24 cellular contexts compared by ENCODE assay signal in the genomic region with DNA sequence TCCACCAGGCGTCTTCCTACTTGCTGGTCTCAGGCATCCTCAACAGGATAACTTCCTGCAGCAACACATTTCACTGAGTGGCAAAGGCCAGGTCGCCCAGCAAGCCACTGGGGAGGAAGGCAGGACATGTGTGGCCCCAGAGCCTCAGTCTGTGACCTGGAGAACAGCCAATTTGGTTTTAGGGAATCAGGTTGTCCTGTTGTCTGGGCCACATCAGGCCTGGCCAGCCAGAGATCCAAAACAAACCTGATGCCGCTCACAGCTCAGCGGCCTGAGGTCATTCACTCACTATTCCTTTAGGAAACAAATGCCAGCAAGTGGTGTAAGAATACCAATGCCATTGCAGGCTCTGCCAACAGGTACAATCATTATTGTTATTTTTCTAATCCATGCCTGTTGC.
DNase-seq lines count a peak whose midpoint lies in the region; ATAC-seq, FAIRE-seq and TF ChIP-seq lines count a peak whose summit lies in the region.
"Had no signal": no experiment of that assay in that cellular context is flagged by ENCODE, and none has a peak within 500 bp of the region (broad histone marks: within the 10 kb centered on the region; RNA-seq: fewer than 3 reads in every experiment).

No MANE protein-coding gene starts in this region.

- no peak for TF ChIP-seq POLR2A in H1 (IDR thresholded peaks at IDR 0.05; ENCODE audit: control extremely low read depth in 1 of 2, low read depth in 2 of 2, low read length in 2 of 2)
- TF ChIP-seq POLR2A in testis (IDR thresholded peaks at IDR 0.05): no peak

- CTCF ChIA-PET in H1 (lab: Charles Lee; ENCODE audit: partially characterized antibody): interaction anchor here (1.3 kb wide), 1 partner anchor 92 kb away, joined by 3 read pairs; no protein-coding TSS in a partner anchor

- peaks cover 19% of the 10 kb centered on the region for H3K27me3 Mint-ChIP-seq in T-helper 17 cell
- H3K27me3 Mint-ChIP-seq in nephron (ENCODE audit: low read depth): peaks cover 20% of the 10 kb centered on the region
- H3K27me3 Mint-ChIP-seq in type B pancreatic cell: no peaks in the 10 kb centered on the region

- no peaks in the 10 kb centered on the region for H3K27me3 ChIP-seq in H1 (replicated peaks in 1 of 4; ENCODE audit: control insufficient read depth in 3 of 4, extremely low read depth in 1 of 4, insufficient read depth in 3 of 4, low read length in 3 of 4)
- H3K27me3 ChIP-seq in testis: no peaks in the 10 kb centered on the region
- H3K27me3 ChIP-seq: MG63, Peyer's patch, SJSA1 had no signal

- H2BK12ac ChIP-seq in H1 (ENCODE audit: low read depth, low read length): no peak overlapping the region

- H3K4me3 Mint-ChIP-seq in T-helper 17 cell: no peak overlapping the region
- H3K4me3 Mint-ChIP-seq in nephron: no peak overlapping the region
- no peak overlapping the region for H3K4me3 Mint-ChIP-seq in type B pancreatic cell
- H3K4me3 Mint-ChIP-seq: IgD-negative memory B cell had no signal

- H3K9ac ChIP-seq in H1 (replicated peaks in 1 of 4; ENCODE audit: extremely low read depth in 1 of 4, low read depth in 3 of 4, low read length in 3 of 4): no peak overlapping the region

- H3K9me3 ChIP-seq in T-helper 17 cell (ENCODE audit: control insufficient read depth, low read length, poor library complexity, severe bottlenecking): no peaks in the 10 kb centered on the region
- H3K9me3 ChIP-seq in H1 (ENCODE audit: insufficient read depth in 2 of 2, low read depth in 1 of 2, low read length in 1 of 2): no peaks in the 10 kb centered on the region
- H3K9me3 ChIP-seq in testis: no peaks in the 10 kb centered on the region
- H3K9me3 ChIP-seq: Peyer's patch, SJSA1 had no signal

- POLR2A ChIA-PET in H1 (lab: Charles Lee; ENCODE audit: partially characterized antibody): no interaction called here

- H3K4me1 ChIP-seq in H1 (replicated peaks in 1 of 4; ENCODE audit: control insufficient read depth in 3 of 4, insufficient read depth in 4 of 4, low read length in 3 of 4) (peaks cover 0 to 9% (median 5%) of the 10 kb centered on the region in 4 experiments; a peak in 6 of 7 replicates), testis (peaks cover 5% of the 10 kb centered on the region)

- intact Hi-C loops in testis (cut with DNase I; ENCODE audit: low total_unique reads): no loop called here

- H4K20me1 ChIP-seq in H1 (replicated peaks in 1 of 2; ENCODE audit: control insufficient read depth in 1 of 2, insufficient read depth in 2 of 2, low read length in 2 of 2): no peaks in the 10 kb centered on the region

- H3K4ac ChIP-seq in H1 (replicated peaks; ENCODE audit: insufficient read length, low read depth, low read length): no peak overlapping the region

- no peak overlapping the region for H2AK5ac ChIP-seq in H1 (ENCODE audit: low read depth, low read length)

- H3K9me3 Mint-ChIP-seq in nephron: peaks cover 5% of the 10 kb centered on the region
- H3K9me3 Mint-ChIP-seq in type B pancreatic cell: no peaks in the 10 kb centered on the region
- H3K9me3 Mint-ChIP-seq: IgD-negative memory B cell had no signal

- H3K56ac ChIP-seq in H1 (replicated peaks; ENCODE audit: insufficient read length, low read depth, low read length): no peak overlapping the region

- TF ChIP-seq CTCF in H1 (IDR thresholded peaks at IDR 0.05; ENCODE audit: control extremely low read depth in 1 of 3, insufficient read depth in 1 of 3, low read depth in 1 of 3, low read length in 3 of 3) (no peak), nephron (IDR thresholded peaks at IDR 0.05; ENCODE audit: unreplicated experiment in 3 of 3) (no peak), type B pancreatic cell (conservative IDR thresholded peaks at IDR 0.05) (no peak), testis (IDR thresholded peaks at IDR 0.05) (no peak)

- 76% methylated on average over 4 of the region's 4 CpGs; no CpG with 5 or more reads in 1 of the 2 experiments for WGBS in H1 (ENCODE audit: extremely low coverage in 1 of 2, insufficient coverage in 1 of 2, insufficient read length in 1 of 2, insufficient replicate concordance in 2 of 2, low coverage in 1 of 2, low lambda C conversion rate in 2 of 2, missing lambda C conversion rate in 1 of 2), 2 experiments
- 96 to 100% methylated on average over 2 to 4 of the region's 4 CpGs for WGBS in testis, 2 donors

- H4K91ac ChIP-seq in H1 (replicated peaks; ENCODE audit: insufficient read length, low read length): no peak overlapping the region

- no peak for ATAC-seq in T-helper 17 cell

- H2BK120ac ChIP-seq in H1 (replicated peaks; ENCODE audit: low read depth, low read length): no peak overlapping the region

- TF ChIP-seq RAD21 in H1 (IDR thresholded peaks at IDR 0.05 in 1 of 2, conservative IDR thresholded peaks at IDR 0.05 in 1 of 2; ENCODE audit: low read depth in 2 of 2, low read length in 2 of 2): no peak

- H4K8ac ChIP-seq in H1 (ENCODE audit: extremely low read depth, insufficient read depth, low read length): no peak overlapping the region

- no peak overlapping the region for H2BK20ac ChIP-seq in H1 (ENCODE audit: low read length)

- 0 out of 2 replicates have a peak overlapping the region, but pooled peaks have one; percentile 27 for H3K18ac ChIP-seq in H1 (ENCODE audit: extremely low read depth, low read length)

- H3K36me3 ChIP-seq in H1 (ENCODE audit: control insufficient read depth in 2 of 4, insufficient read depth in 4 of 4, low read length in 3 of 4): no peaks in the 10 kb centered on the region
- no peaks in the 10 kb centered on the region for H3K36me3 ChIP-seq in testis (ENCODE audit: low read depth, missing control alignments)
- H3K36me3 ChIP-seq: MG63, Peyer's patch, SJSA1 had no signal

- no peak overlapping the region for H3K23ac ChIP-seq in H1 (ENCODE audit: insufficient read length)

- H2BK15ac ChIP-seq in H1 (ENCODE audit: low read length): no peak overlapping the region

- H3K4me1 Mint-ChIP-seq in T-helper 17 cell (peaks cover 12% of the 10 kb centered on the region), nephron (peaks cover 64% of the 10 kb centered on the region), type B pancreatic cell (ENCODE audit: unreplicated experiment) (peaks cover 59% of the 10 kb centered on the region)

- 0 out of 2 replicates have a peak overlapping the region, but pooled peaks have one; percentile 6 for H2AFZ ChIP-seq in H1 (ENCODE audit: low read length)

- no peaks in the 10 kb centered on the region for H3K79me2 ChIP-seq in H1 (ENCODE audit: control insufficient read depth in 1 of 2, insufficient read depth in 2 of 2, low read length in 2 of 2)

- no peaks in the 10 kb centered on the region for H3K36me3 Mint-ChIP-seq in T-helper 17 cell (ENCODE audit: low read depth)
- H3K36me3 Mint-ChIP-seq in nephron (ENCODE audit: low read depth): no peaks in the 10 kb centered on the region
- no peaks in the 10 kb centered on the region for H3K36me3 Mint-ChIP-seq in type B pancreatic cell
- H3K36me3 Mint-ChIP-seq: IgD-negative memory B cell had no signal

- no peaks in the 10 kb centered on the region for H3K79me1 ChIP-seq in H1 (ENCODE audit: low read depth, low read length)

- TF ChIP-seq EP300 in H1 (IDR thresholded peaks at IDR 0.05; ENCODE audit: borderline replicate concordance in 1 of 2, low read depth in 2 of 2, low read length in 2 of 2): no peak

- H3K4me2 ChIP-seq in H1 (ENCODE audit: insufficient read depth in 1 of 2, low read depth in 2 of 2, low read length in 2 of 2): no peak overlapping the region

- no peak overlapping the region for H3K27ac ChIP-seq in H1 (ENCODE audit: low read depth, low read length)
- H3K27ac ChIP-seq in testis: no peak overlapping the region
- H3K27ac ChIP-seq: Peyer's patch, SJSA1 had no signal

- H4K5ac ChIP-seq in H1 (ENCODE audit: insufficient read length, low read depth, low read length): no peak overlapping the region

- H3K23me2 ChIP-seq in H1 (ENCODE audit: low read depth, low read length): no peaks in the 10 kb centered on the region

- H3K4me3 ChIP-seq in H1 (ENCODE audit: extremely low read depth in 1 of 4, insufficient read depth in 2 of 4, low read depth in 3 of 4, low read length in 4 of 4): no peak overlapping the region
- H3K4me3 ChIP-seq in testis: no peak overlapping the region
- H3K4me3 ChIP-seq: MG63, Peyer's patch, SJSA1 had no signal

- H3K27ac Mint-ChIP-seq in T-helper 17 cell (peak overlapping the region; percentile 84), nephron (peak overlapping the region; percentile 42 to 82 (median 60)), type B pancreatic cell (peak overlapping the region; percentile 46)
- H3K27ac Mint-ChIP-seq: IgD-negative memory B cell had no signal

- DNase-seq in T-helper 17 cell: no peak
- DNase-seq in H1 (ENCODE audit: low read depth in 1 of 2, low spot score in 2 of 2): peak in 1 of 2 experiments; percentile 20
- no peak for DNase-seq in type B pancreatic cell (ENCODE audit: extremely low spot score, unreplicated experiment)
- DNase-seq in NCI-H526 (lab: John Stamatoyannopoulos, UW): no peak
- DNase-seq in NCI-H2081 treated with DMSO at 0.1 percent for 48 hours (lab: John Stamatoyannopoulos, UW): no peak
- DNase-seq in testis: no peak
- DNase-seq: ACHN; C1 segment of cervical spinal cord; DMS79 treated with DMSO at 0.1 percent for 48 hours; HCEC 1CT; Karpas-422; MG63; NCI-H1048; NCI-H1436 treated with DMSO at 0.1 percent for 48 hours; NCI-H2029; NCI-H2171; NCI-H446 treated with DMSO at 0.1 percent for 48 hours; NCI-H748 treated with DMSO at 0.1 percent for 48 hours; NK-92 treated with Interleukin-12 subunit alpha and Interleukin-12 subunit beta, amount 100 ng/mL, for 24 hours; Peyer's patch had no signal

- FAIRE-seq in H1 (lab: Jason Lieb, UNC): no peak
- FAIRE-seq: HTR-8/SVneo had no signal

- H2BK5ac ChIP-seq in H1 (ENCODE audit: low read depth, low read length): no peak overlapping the region

- H3K14ac ChIP-seq in H1 (ENCODE audit: insufficient read length): no peak overlapping the region

TF ChIP-seq in H1, 55 proteins besides CTCF, POLR2A, EP300 and RAD21 (continues in another document):
- no peak for TF ChIP-seq KDM4A (IDR thresholded peaks at IDR 0.05; ENCODE audit: low read depth, low read length, severe bottlenecking)
- no peak for TF ChIP-seq CEBPB (IDR thresholded peaks at IDR 0.05; ENCODE audit: low read depth, low read length)
- no peak for TF ChIP-seq SUZ12 (IDR thresholded peaks at IDR 0.05; ENCODE audit: low read length)
- no peak for TF ChIP-seq CREB1 (IDR thresholded peaks at IDR 0.05)
- TF ChIP-seq SIX5 (IDR thresholded peaks at IDR 0.05; ENCODE audit: low read depth, low read length): no peak
